In the genomic region with DNA sequence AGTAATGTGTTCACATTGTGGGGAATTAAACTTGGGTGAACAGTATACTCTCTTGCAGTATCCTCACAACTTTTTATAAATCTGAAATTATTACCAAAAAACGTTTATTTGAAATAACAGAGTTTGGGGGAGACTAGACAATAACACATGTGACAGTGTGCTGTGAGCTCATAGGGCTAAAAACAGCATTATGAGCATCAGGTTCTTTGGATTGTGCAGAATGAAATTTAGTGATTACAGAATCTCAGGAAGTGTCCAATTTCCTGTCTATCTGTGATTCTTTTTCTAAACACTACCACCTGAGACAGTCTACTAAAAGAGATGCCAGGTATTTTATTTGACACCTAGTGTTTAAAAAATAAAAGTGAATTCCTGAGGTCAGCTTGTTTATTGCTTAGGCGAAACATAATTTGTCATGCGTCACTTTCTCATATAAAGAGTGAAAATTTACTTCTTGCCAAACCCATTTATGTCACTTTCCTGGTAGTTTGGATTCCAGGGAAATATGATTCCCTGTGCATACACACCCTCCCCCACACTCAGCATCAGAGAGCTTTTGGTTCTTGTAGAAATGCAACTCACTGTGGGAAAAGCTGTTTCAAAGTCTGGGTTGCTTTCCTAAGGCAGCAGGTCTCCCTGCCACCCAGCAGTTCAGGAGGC, we compare ENCODE assay signal across 15 cellular contexts.
DNase-seq lines count a peak whose midpoint lies in the region; ATAC-seq and TF ChIP-seq lines count a peak whose summit lies in the region.
"Had no signal": no experiment of that assay in that cellular context is flagged by ENCODE, and none has a peak within 500 bp of the region (broad histone marks: within the 10 kb centered on the region; RNA-seq: fewer than 3 reads in every experiment).

No MANE protein-coding gene starts in this region.

- H3K36me3 ChIP-seq in HUES64 (ENCODE audit: insufficient read depth, low read length) (no peaks in the 10 kb centered on the region), mucosa of descending colon (ENCODE audit: low read depth) (no peaks in the 10 kb centered on the region), gastroesophageal sphincter (no peaks in the 10 kb centered on the region), Peyer's patch (no peaks in the 10 kb centered on the region)
- H3K36me3 ChIP-seq: right lobe of liver had no signal

- H3K9me3 ChIP-seq in CD4-positive, alpha-beta T cell (ENCODE audit: control insufficient read depth, low read length) = no peaks in the 10 kb centered on the region
- H3K9me3 ChIP-seq in HUES64 (ENCODE audit: insufficient read depth, low read depth, low read length) = no peaks in the 10 kb centered on the region
- no peaks in the 10 kb centered on the region for H3K9me3 ChIP-seq in mucosa of descending colon
- H3K9me3 ChIP-seq in gastroesophageal sphincter = no peaks in the 10 kb centered on the region
- H3K9me3 ChIP-seq in Peyer's patch = no peaks in the 10 kb centered on the region
- H3K9me3 ChIP-seq: right lobe of liver had no signal

- CTCF ChIA-PET in CD4-positive, alpha-beta T cell (lab: Charles Lee) = interaction anchor here (1.5 kb wide), 1 partner anchor 18 kb away, joined by 3 read pairs; no protein-coding TSS in a partner anchor

- H3K4me3 ChIP-seq in HUES64 (ENCODE audit: low read length) = no peak overlapping the region
- no peak overlapping the region for H3K4me3 ChIP-seq in mucosa of descending colon
- H3K4me3 ChIP-seq in gastroesophageal sphincter = no peak overlapping the region
- no peak overlapping the region for H3K4me3 ChIP-seq in Peyer's patch
- H3K4me3 ChIP-seq: right lobe of liver had no signal

- DNase-seq in CD4-positive, alpha-beta T cell = no peak
- DNase-seq in central memory CD8-positive, alpha-beta T cell (ENCODE audit: low spot score in 2 of 2) = no peak
- DNase-seq in mucosa of descending colon = peak in 1 of 3 donors; percentile 40
- no peak for DNase-seq in NCI-H2227 (lab: John Stamatoyannopoulos, UW; ENCODE audit: unreplicated experiment)
- no peak for DNase-seq in Peyer's patch
- no peak for DNase-seq in SKM-1 treated with dmso at 0.1 percent for 144 hours (lab: John Stamatoyannopoulos, UW; ENCODE audit: unreplicated experiment)
- DNase-seq: C1 segment of cervical spinal cord, mesendoderm, NCI-H2081 treated with DMSO at 0.1 percent for 48 hours, right lobe of liver, SHP77 treated with DMSO at 0.1 percent for 48 hours, trophoblast cell had no signal

- peaks cover 34% of the 10 kb centered on the region for H3K4me1 ChIP-seq in HUES64 (ENCODE audit: insufficient read depth, low read length)
- peaks cover 17% of the 10 kb centered on the region for H3K4me1 ChIP-seq in mucosa of descending colon (ENCODE audit: low read depth)
- peaks cover 0 to 9% (median 2%) of the 10 kb centered on the region in 3 donors for H3K4me1 ChIP-seq in gastroesophageal sphincter
- no peaks in the 10 kb centered on the region for H3K4me1 ChIP-seq in Peyer's patch

- peak overlapping the region; percentile 40 for H3K27ac Mint-ChIP-seq in CD4-positive, alpha-beta T cell
- peak overlapping the region; percentile 71 for H3K27ac Mint-ChIP-seq in central memory CD8-positive, alpha-beta T cell (ENCODE audit: low read depth)

- no peaks in the 10 kb centered on the region for H3K9me3 Mint-ChIP-seq in CD4-positive, alpha-beta T cell
- H3K9me3 Mint-ChIP-seq in central memory CD8-positive, alpha-beta T cell = no peaks in the 10 kb centered on the region

- H3K27me3 ChIP-seq in CD4-positive, alpha-beta T cell (ENCODE audit: control insufficient read depth, insufficient read depth, low read length) = no peaks in the 10 kb centered on the region
- H3K27me3 ChIP-seq in HUES64 (ENCODE audit: insufficient read depth, low read length) (no peaks in the 10 kb centered on the region), gastroesophageal sphincter (no peaks in the 10 kb centered on the region), Peyer's patch (no peaks in the 10 kb centered on the region)
- H3K27me3 ChIP-seq: right lobe of liver had no signal

- H3K36me3 Mint-ChIP-seq in CD4-positive, alpha-beta T cell (ENCODE audit: low read depth) = peaks cover 68% of the 10 kb centered on the region
- peaks cover 41% of the 10 kb centered on the region for H3K36me3 Mint-ChIP-seq in central memory CD8-positive, alpha-beta T cell (ENCODE audit: insufficient read depth)

- no peak overlapping the region for H3K27ac ChIP-seq in CD4-positive, alpha-beta T cell (ENCODE audit: low read depth, low read length)
- H3K27ac ChIP-seq in HUES64 (ENCODE audit: low read depth, low read length) (peak overlapping the region; percentile 47; the same call in 1 of the 2 replicates), gastroesophageal sphincter (no peak overlapping the region), Peyer's patch (no peak overlapping the region)
- H3K27ac ChIP-seq: right lobe of liver had no signal

- peak overlapping the region; percentile 36; the same call in 1 of the 2 replicates for H3K9ac ChIP-seq in HUES64 (ENCODE audit: low read depth, low read length)

- intact Hi-C loops in CD4-positive, alpha-beta T cell (cut with DNase I, micrococcal nuclease) = no loop called here
- intact Hi-C loops in mucosa of descending colon (cut with DNase I, micrococcal nuclease) = no loop called here

- no peak for ATAC-seq in CD4-positive, alpha-beta T cell (ENCODE audit: poor library complexity)
- no peak for ATAC-seq in central memory CD8-positive, alpha-beta T cell (replicated peaks; ENCODE audit: extremely low read depth, poor library complexity, severe bottlenecking)
- ATAC-seq in mucosa of descending colon (peak; percentile 83), gastroesophageal sphincter (no peak)
- ATAC-seq: HepG2, right lobe of liver had no signal

- no peak overlapping the region for H3K4me3 Mint-ChIP-seq in CD4-positive, alpha-beta T cell
- no peak overlapping the region for H3K4me3 Mint-ChIP-seq in central memory CD8-positive, alpha-beta T cell

- WGBS in HUES64 = 77% methylated on average over 3 of the region's 3 CpGs
- WGBS in gastroesophageal sphincter (ENCODE audit: low coverage in 1 of 2), 2 donors = 33% methylated on average over 3 of the region's 3 CpGs

- TF ChIP-seq POLR2A in gastroesophageal sphincter (IDR thresholded peaks at IDR 0.05) (no peak), Peyer's patch (IDR thresholded peaks at IDR 0.05) (no peak)

- TF ChIP-seq EP300 in gastroesophageal sphincter (IDR thresholded peaks at IDR 0.05) = no peak

- TF ChIP-seq CTCF in CD4-positive, alpha-beta T cell (IDR thresholded peaks at IDR 0.05) = no peak
- TF ChIP-seq CTCF in mucosa of descending colon (IDR thresholded peaks at IDR 0.05) = no peak
- TF ChIP-seq CTCF in gastroesophageal sphincter (IDR thresholded peaks at IDR 0.05) = no peak
- no peak for TF ChIP-seq CTCF in Peyer's patch (IDR thresholded peaks at IDR 0.05)

- H3K4me1 Mint-ChIP-seq in CD4-positive, alpha-beta T cell (ENCODE audit: low read depth) = peaks cover 52% of the 10 kb centered on the region
- H3K4me1 Mint-ChIP-seq in central memory CD8-positive, alpha-beta T cell = peaks cover 80% of the 10 kb centered on the region

- POLR2A ChIA-PET in CD4-positive, alpha-beta T cell (lab: Charles Lee) = interaction anchor here (1.1 to 3.3 kb wide), 2 partner anchors 14 to 18 kb away, joined by 3 to 13 read pairs; no protein-coding TSS in a partner anchor

- no peaks in the 10 kb centered on the region for H3K27me3 Mint-ChIP-seq in CD4-positive, alpha-beta T cell
- no peaks in the 10 kb centered on the region for H3K27me3 Mint-ChIP-seq in central memory CD8-positive, alpha-beta T cell
